Comparison of ENCODE assay signal across 8 cellular contexts in genomic region chr15:68578960-68579935, GRCh38. TPM values are rescaled to one million over a fixed set of nuclear protein-coding genes. Genes with fewer than 3 reads are reported as not detected.
DNase-seq lines count a peak whose midpoint lies in the region; ATAC-seq and TF ChIP-seq lines count a peak whose summit lies in the region.

Gene CORO2B, plus strand, starts transcription at chr15:68578993. Its CDS starts 270 bp downstream, at chr15:68579263.

- WGBS in sigmoid colon, 2 donors, result 2% methylated on average over 96 of the region's 96 CpGs

- TF ChIP-seq POLR2A in sigmoid colon (IDR thresholded peaks at IDR 0.05), result no peak

- H3K27ac ChIP-seq in ascending aorta, result peak within 1 kb of the TSS; percentile 81
- peak within 1 kb of the TSS; percentile 41 to 78 (median 70) for H3K27ac ChIP-seq in sigmoid colon

- intact Hi-C loops in ascending aorta (cut with DNase I) (loop anchor here (1.0 to 5.0 kb wide), 5 partner anchors 20 to 95 kb away; no protein-coding TSS in a partner anchor), sigmoid colon (cut with DNase I) (loop anchor here (1.0 kb wide), 1 partner anchor 95 kb away; no protein-coding TSS in a partner anchor)

- H3K9me3 ChIP-seq in ascending aorta, result no peaks in the 10 kb centered on the region
- no peaks in the 10 kb centered on the region for H3K9me3 ChIP-seq in iPS-15b (ENCODE audit: control insufficient read depth, insufficient read depth, low read length)
- H3K9me3 ChIP-seq in sigmoid colon, result no peaks in the 10 kb centered on the region

- ATAC-seq in GM21515 (IDR thresholded peaks at IDR 0.05; ENCODE audit: unreplicated experiment) (no peak), HG02610 (IDR thresholded peaks at IDR 0.05; ENCODE audit: unreplicated experiment) (no peak)

- peaks cover 5 to 7% of the 10 kb centered on the region in 2 donors for H3K4me1 ChIP-seq in ascending aorta
- peaks cover 7% of the 10 kb centered on the region for H3K4me1 ChIP-seq in iPS-15b (ENCODE audit: control insufficient read depth, insufficient read depth, low read length)
- peaks cover 2 to 21% (median 18%) of the 10 kb centered on the region in 4 donors for H3K4me1 ChIP-seq in sigmoid colon

- H3K27me3 ChIP-seq in ascending aorta, result no peaks in the 10 kb centered on the region
- H3K27me3 ChIP-seq in iPS-15b (ENCODE audit: control insufficient read depth, insufficient read depth, low read length), result peaks cover 49% of the 10 kb centered on the region
- peaks cover 11 to 51% (median 37%) of the 10 kb centered on the region in 3 donors for H3K27me3 ChIP-seq in sigmoid colon

- H3K4me3 ChIP-seq in ascending aorta (peak within 1 kb of the TSS; percentile 60 to 82), iPS-15b (ENCODE audit: low read depth, low read length) (peak within 1 kb of the TSS; percentile 82), sigmoid colon (peak within 1 kb of the TSS; percentile 38 to 67 (median 56))

- H3K9ac ChIP-seq in iPS-15b (ENCODE audit: low read depth, low read length), result peak within 1 kb of the TSS; percentile 32

- TF ChIP-seq EP300 in sigmoid colon (IDR thresholded peaks at IDR 0.05), result no peak

- DNase-seq in DMS53 (lab: John Stamatoyannopoulos, UW) (peak; percentile 79), DMS53 treated with DMSO at 0.1 percent for 48 hours (lab: John Stamatoyannopoulos, UW; ENCODE audit: unreplicated experiment) (no peak), NCI-H226 (peak; percentile 46), ascending aorta (ENCODE audit: low spot score in 2 of 2) (no peak), sigmoid colon (no peak)

- no peaks in the 10 kb centered on the region for H3K36me3 ChIP-seq in ascending aorta
- H3K36me3 ChIP-seq in iPS-15b (ENCODE audit: control insufficient read depth, insufficient read depth, low read length), result no peaks in the 10 kb centered on the region
- H3K36me3 ChIP-seq in sigmoid colon, result no peaks in the 10 kb centered on the region

- TF ChIP-seq CTCF in ascending aorta (IDR thresholded peaks at IDR 0.05) (no peak), sigmoid colon (IDR thresholded peaks at IDR 0.05) (no peak)

RNA-seq across cellular contexts. Expression of gene CORO2B, which starts in this region (rescaled TPM):
- total RNA-seq in ascending aorta (11.0 TPM), sigmoid colon (1 to 10 TPM; 3.1 to 3.9 (median 3.8) TPM)
- polyA plus RNA-seq in sigmoid colon, result 1 to 10 TPM in 2 of 3 donors, under 1 TPM in 1; 0.46 to 2.5 (median 1.2) TPM

Comparison
In these comparisons a context has a peak if more than half of its experiments do, and no peak if none do; other contexts are left out.
1. DNase-seq: peak in DMS53 (single experiment) and NCI-H226 (single experiment); none in DMS53 treated with DMSO at 0.1 percent for 48 hours (single experiment), ascending aorta (0 of 2) and sigmoid colon (single experiment).
2. Peak in every context shown above with its lines, with median percentiles within 50 percentile points of each other: H3K4me3 ChIP-seq.